Comparison of ENCODE assay signal across 6 cellular contexts in the genomic region with DNA sequence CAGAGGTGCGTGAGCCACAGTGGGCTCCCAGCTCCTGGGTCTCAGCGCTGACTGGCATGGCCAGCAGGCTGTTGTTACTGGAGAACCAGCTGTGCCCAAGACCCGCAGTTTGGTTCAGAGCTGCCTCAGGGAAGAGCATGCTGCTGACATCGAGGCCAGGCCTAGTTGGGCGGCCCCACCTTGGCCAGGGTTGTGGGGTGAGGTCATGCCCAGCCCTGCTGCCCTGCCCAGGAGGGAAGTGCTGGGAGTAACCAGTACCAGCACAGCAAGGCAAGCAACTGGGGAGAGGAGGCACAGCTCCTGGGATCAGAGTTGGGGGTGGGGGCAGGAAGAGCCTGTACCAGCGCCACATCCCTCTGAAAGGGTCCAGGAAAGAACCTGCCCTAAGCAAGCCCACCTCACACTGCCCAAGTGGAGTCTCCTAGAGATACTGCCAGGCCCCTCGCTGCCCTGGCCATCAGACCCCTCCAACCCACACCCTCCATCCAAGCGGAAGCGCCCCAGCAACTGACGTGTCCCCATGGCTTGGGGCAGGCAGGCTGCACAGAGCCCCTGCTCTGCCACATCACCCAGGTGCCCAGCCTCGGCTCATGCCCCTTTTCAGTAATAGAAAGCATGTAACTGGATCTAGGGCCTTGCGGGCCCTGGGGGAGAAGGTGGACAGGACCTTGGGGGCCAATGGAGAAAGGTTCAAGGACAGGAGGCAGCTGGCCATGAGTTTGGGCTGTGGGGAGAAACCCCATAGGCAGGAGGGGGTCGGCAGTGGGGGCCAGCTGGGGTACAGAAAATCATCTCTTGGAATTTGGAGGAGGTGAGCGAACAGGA. TPM values are rescaled to one million over a fixed set of nuclear protein-coding genes. Genes with fewer than 3 reads are reported as not detected.
DNase-seq lines count a peak whose midpoint lies in the region; ATAC-seq lines count a peak whose summit lies in the region.

No MANE protein-coding gene starts in this region.

- intact Hi-C loops in CD4-positive, alpha-beta memory T cell (cut with micrococcal nuclease): no loop called here

- no peak for DNase-seq in CD4-positive, alpha-beta memory T cell
- DNase-seq in activated naive CD4-positive, alpha-beta T cell treated with anti-CD3 and anti-CD28 coated beads, Interleukin-2, amount 50 U/mL, for 72 hours (ENCODE audit: low spot score in 2 of 2): no peak
- DNase-seq in A172 (ENCODE audit: low spot score) (no peak), SHP77 treated with DMSO at 0.1 percent for 48 hours (lab: John Stamatoyannopoulos, UW) (no peak)
- DNase-seq in stimulated activated CD4-positive, alpha-beta T cell treated with anti-CD3 and anti-CD28 coated beads, Interleukin-4, amount 100 ng/mL, for 4 hours: no peak

- ATAC-seq in activated naive CD4-positive, alpha-beta T cell treated with anti-CD3 and anti-CD28 coated beads, Interleukin-2, amount 50 U/mL, for 72 hours: no peak

- 67 to 73% methylated on average over 9 to 11 of the region's 14 CpGs for WGBS in mesodermal cell (ENCODE audit: insufficient coverage in 2 of 2), 2 experiments

- H3K4me1 Mint-ChIP-seq in CD4-positive, alpha-beta memory T cell: peaks cover 11 to 27% (median 21%) of the 10 kb centered on the region in 4 donors

- no peak overlapping the region for H3K27ac ChIP-seq in CD4-positive, alpha-beta memory T cell (ENCODE audit: low read depth, low read length)
- peak overlapping the region; percentile 68 for H3K27ac ChIP-seq in mesodermal cell (ENCODE audit: low read depth, low read length, severe bottlenecking)

- no peaks in the 10 kb centered on the region for H3K36me3 Mint-ChIP-seq in CD4-positive, alpha-beta memory T cell
- H3K36me3 Mint-ChIP-seq in activated naive CD4-positive, alpha-beta T cell treated with anti-CD3 and anti-CD28 coated beads, Interleukin-2, amount 50 U/mL, for 72 hours: no peaks in the 10 kb centered on the region

- peak overlapping the region; percentile 82 to 90 (median 86) for H3K4me3 Mint-ChIP-seq in CD4-positive, alpha-beta memory T cell

- no peaks in the 10 kb centered on the region for H3K36me3 ChIP-seq in CD4-positive, alpha-beta memory T cell (ENCODE audit: insufficient read depth, low read length)
- peaks cover 50% of the 10 kb centered on the region for H3K36me3 ChIP-seq in mesodermal cell (ENCODE audit: control insufficient read depth, insufficient read depth, low read length)

- POLR2A ChIA-PET in CD4-positive, alpha-beta memory T cell (lab: Charles Lee; ENCODE audit: partially characterized antibody): interaction anchor here (1.0 to 2.7 kb wide), 7 partner anchors 12 to 56 kb away, joined by 3 to 31 read pairs (median 6); a partner anchor contains a TSS

- no peaks in the 10 kb centered on the region for H3K27me3 ChIP-seq in CD4-positive, alpha-beta memory T cell (ENCODE audit: insufficient read depth, low read length)

- CTCF ChIA-PET in CD4-positive, alpha-beta memory T cell (lab: Charles Lee; ENCODE audit: partially characterized antibody): interaction anchor here (0.6 to 4.0 kb wide), 4 partner anchors 23 to 852 kb away, joined by 3 to 22 read pairs (median 12); a partner anchor contains a TSS

- no peaks in the 10 kb centered on the region for H3K27me3 Mint-ChIP-seq in CD4-positive, alpha-beta memory T cell

- H3K4me1 ChIP-seq in CD4-positive, alpha-beta memory T cell (ENCODE audit: insufficient read depth, low read length): peaks cover 17% of the 10 kb centered on the region
- H3K4me1 ChIP-seq in mesodermal cell (ENCODE audit: control insufficient read depth, insufficient read depth, low read length, poor library complexity, severe bottlenecking): peaks cover 42% of the 10 kb centered on the region

- no peaks in the 10 kb centered on the region for H3K9me3 Mint-ChIP-seq in CD4-positive, alpha-beta memory T cell
- no peaks in the 10 kb centered on the region for H3K9me3 Mint-ChIP-seq in activated naive CD4-positive, alpha-beta T cell treated with anti-CD3 and anti-CD28 coated beads, Interleukin-2, amount 50 U/mL, for 72 hours

- no peaks in the 10 kb centered on the region for H3K9me3 ChIP-seq in CD4-positive, alpha-beta memory T cell (ENCODE audit: control insufficient read depth in 1 of 2, low read length in 2 of 2)
- peaks cover 7% of the 10 kb centered on the region for H3K9me3 ChIP-seq in mesodermal cell (ENCODE audit: control insufficient read depth, low read length)

- H3K4me3 ChIP-seq in CD4-positive, alpha-beta memory T cell (ENCODE audit: low read length in 2 of 2): peak overlapping the region in 1 of 2 donors; percentile 55
- H3K4me3 ChIP-seq in mesodermal cell (ENCODE audit: extremely low read depth, insufficient read depth, low read length, poor library complexity, severe bottlenecking): peak overlapping the region; percentile 88

- H3K27ac Mint-ChIP-seq in CD4-positive, alpha-beta memory T cell: peak overlapping the region in 5 of 7 donors; percentile 27 to 81 (median 70)
- H3K27ac Mint-ChIP-seq in activated naive CD4-positive, alpha-beta T cell treated with anti-CD3 and anti-CD28 coated beads, Interleukin-2, amount 50 U/mL, for 72 hours: peak overlapping the region; percentile 39 to 81

RNA-seq across cellular contexts. Expression of a gene that starts 1.0 kb away (rescaled TPM):
- total RNA-seq in CD4-positive, alpha-beta memory T cell: 1 to 10 TPM; 2.8 to 3.0 TPM
- polyA plus RNA-seq in CD4-positive, alpha-beta memory T cell: 1 to 10 TPM; 1.7 to 2.7 TPM
- 1 to 10 TPM; 7.1 to 7.7 TPM for total RNA-seq in activated naive CD4-positive, alpha-beta T cell treated with anti-CD3 and anti-CD28 coated beads, Interleukin-2, amount 50 U/mL, for 72 hours
- 710 TPM for polyA plus RNA-seq in mesodermal cell (2013, experiment 1 of 2)
- polyA plus RNA-seq in mesodermal cell (2013, experiment 2 of 2): 670 TPM
- 61.3 and 78.6 TPM in 2 replicates for total RNA-seq in A172 (2014; rRNA removed; shearing (Covaris generic))

RNA-seq across cellular contexts. Expression of a gene that starts 22.8 kb away (rescaled TPM):
- total RNA-seq in CD4-positive, alpha-beta memory T cell: 10 to 100 TPM; 71.4 to 78.1 TPM
- polyA plus RNA-seq in CD4-positive, alpha-beta memory T cell: 10 to 100 TPM; 35.7 to 58.3 TPM
- 10 to 100 TPM; 64.3 to 65.3 TPM for total RNA-seq in activated naive CD4-positive, alpha-beta T cell treated with anti-CD3 and anti-CD28 coated beads, Interleukin-2, amount 50 U/mL, for 72 hours
- 107 TPM for polyA plus RNA-seq in mesodermal cell (2013, experiment 1 of 2)
- 90.5 TPM for polyA plus RNA-seq in mesodermal cell (2013, experiment 2 of 2)
- total RNA-seq in A172 (2014; rRNA removed; shearing (Covaris generic)): 141 and 174 TPM in 2 replicates

RNA-seq across cellular contexts. Expression of a gene that starts 38.0 kb away (rescaled TPM):
- total RNA-seq in CD4-positive, alpha-beta memory T cell: 10 to 100 TPM; 35.3 to 37.7 TPM
- polyA plus RNA-seq in CD4-positive, alpha-beta memory T cell: 10 to 100 TPM; 26.8 to 27.9 TPM
- 10 to 100 TPM; 14.8 to 44.3 TPM for total RNA-seq in activated naive CD4-positive, alpha-beta T cell treated with anti-CD3 and anti-CD28 coated beads, Interleukin-2, amount 50 U/mL, for 72 hours
- 32.8 TPM for polyA plus RNA-seq in mesodermal cell (2013, experiment 1 of 2)
- polyA plus RNA-seq in mesodermal cell (2013, experiment 2 of 2): 34.7 TPM
- total RNA-seq in A172 (2014; rRNA removed; shearing (Covaris generic)): 78.9 and 85.6 TPM in 2 replicates

RNA-seq across cellular contexts. Expression of a gene that starts 38.1 kb away (rescaled TPM):
- total RNA-seq in CD4-positive, alpha-beta memory T cell: 10 to 100 TPM; 28.1 to 28.5 TPM
- polyA plus RNA-seq in CD4-positive, alpha-beta memory T cell: 10 to 100 TPM; 45.6 to 65.3 TPM
- 10 to 100 TPM; 35.2 to 38.0 TPM for total RNA-seq in activated naive CD4-positive, alpha-beta T cell treated with anti-CD3 and anti-CD28 coated beads, Interleukin-2, amount 50 U/mL, for 72 hours
- polyA plus RNA-seq in mesodermal cell (2013, experiment 1 of 2): 64.5 TPM
- polyA plus RNA-seq in mesodermal cell (2013, experiment 2 of 2): 59.6 TPM
- total RNA-seq in A172 (2014; rRNA removed; shearing (Covaris generic)): 102 and 110 TPM in 2 replicates

RNA-seq across cellular contexts. Expression of a gene that starts 51.1 kb away (rescaled TPM):
- total RNA-seq in CD4-positive, alpha-beta memory T cell: 1 to 10 TPM; 4.7 to 5.4 TPM
- polyA plus RNA-seq in CD4-positive, alpha-beta memory T cell: 1 to 10 TPM; 1.2 to 9.9 TPM
- 10 to 100 TPM in 1 of 2 donors, 1 to 10 TPM in 1; 5.4 to 13.9 TPM for total RNA-seq in activated naive CD4-positive, alpha-beta T cell treated with anti-CD3 and anti-CD28 coated beads, Interleukin-2, amount 50 U/mL, for 72 hours
- polyA plus RNA-seq in mesodermal cell (2013, experiment 1 of 2): 10.6 TPM
- polyA plus RNA-seq in mesodermal cell (2013, experiment 2 of 2): 12.0 TPM
- total RNA-seq in A172 (2014; rRNA removed; shearing (Covaris generic)): 6.9 and 16.5 TPM in 2 replicates
